11 cellular contexts compared by ENCODE assay signal in the genomic region with DNA sequence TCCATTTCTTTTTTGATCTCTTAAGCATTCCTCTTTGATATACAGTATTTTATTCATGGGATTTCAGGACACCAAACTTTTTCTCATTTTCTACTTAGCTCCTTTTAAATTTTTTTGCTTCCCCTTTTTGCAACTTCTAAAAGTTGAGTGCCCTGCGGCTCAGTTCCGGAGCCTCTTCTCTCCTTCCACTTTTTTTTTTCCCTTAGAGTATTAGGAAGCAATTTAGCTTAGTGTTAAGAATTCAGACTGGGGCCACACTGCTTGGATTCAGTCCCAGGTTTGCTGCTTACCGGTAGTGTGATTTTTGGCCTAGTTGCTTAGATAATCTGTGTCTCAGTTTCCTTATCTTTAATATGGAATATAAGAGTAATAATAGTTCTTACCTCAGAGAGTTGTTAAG. TPM values are rescaled to one million over a fixed set of nuclear protein-coding genes. Genes with fewer than 3 reads are reported as not detected.
DNase-seq lines count a peak whose midpoint lies in the region; TF ChIP-seq lines count a peak whose summit lies in the region.
"Had no signal": no experiment of that assay in that cellular context is flagged by ENCODE, and none has a peak within 500 bp of the region (broad histone marks: within the 10 kb centered on the region; RNA-seq: fewer than 3 reads in every experiment).

No MANE protein-coding gene starts in this region.

- no peaks in the 10 kb centered on the region for H3K27me3 ChIP-seq in ascending aorta
- no peaks in the 10 kb centered on the region for H3K27me3 ChIP-seq in neutrophil

- H3K27ac ChIP-seq in ascending aorta (peak overlapping the region; percentile 23 to 46), neutrophil (peak overlapping the region; percentile 89)
- H3K27ac ChIP-seq: 22Rv1 had no signal

- DNase-seq in SIG-M5 treated with dmso at 0.1 percent for 504 hours (lab: John Stamatoyannopoulos, UW; ENCODE audit: unreplicated experiment) (peak; percentile 71), SIG-M5 (lab: John Stamatoyannopoulos, UW) (no peak), MV-4-11 (lab: John Stamatoyannopoulos, UW) (peak; percentile 60), ascending aorta (ENCODE audit: low spot score in 2 of 2) (no peak), H4 (ENCODE audit: low spot score) (no peak), 8988T (no peak), DMS53 (lab: John Stamatoyannopoulos, UW) (no peak)
- DNase-seq: NCI-H1417 treated with DMSO at 0.1 percent for 48 hours, T-helper 9 cell had no signal

- H3K36me3 ChIP-seq in ascending aorta (no peaks in the 10 kb centered on the region), neutrophil (no peaks in the 10 kb centered on the region)

- TF ChIP-seq CTCF in ascending aorta (IDR thresholded peaks at IDR 0.05) (no peak), neutrophil (IDR thresholded peaks at IDR 0.05) (no peak)

- intact Hi-C loops in ascending aorta (cut with DNase I), result no loop called here

- H3K4me1 ChIP-seq in ascending aorta (peaks cover 3 to 48% of the 10 kb centered on the region in 2 donors), neutrophil (ENCODE audit: control insufficient read depth in 1 of 2, insufficient read depth in 1 of 2, low read depth in 1 of 2, low read length in 1 of 2) (peaks cover 52 to 57% of the 10 kb centered on the region in 2 experiments)

- H3K9me3 ChIP-seq in ascending aorta, result no peaks in the 10 kb centered on the region
- H3K9me3 ChIP-seq in neutrophil, result no peaks in the 10 kb centered on the region

- H3K4me3 ChIP-seq in ascending aorta (peak overlapping the region in 1 of 2 donors; percentile 30), neutrophil (ENCODE audit: low read depth in 1 of 2, low read length in 1 of 2) (peak overlapping the region; percentile 41 to 70)

RNA-seq across cellular contexts. Expression of a gene that starts 3.4 kb away (rescaled TPM):
- 1.5 TPM for total RNA-seq in ascending aorta
- 9.3 and 15.3 TPM in 2 replicates for total RNA-seq in H4 (2014; rRNA removed; shearing (Covaris generic))

RNA-seq across cellular contexts. Expression of a gene that starts 30.1 kb away (rescaled TPM):
- 41.6 TPM for total RNA-seq in ascending aorta
- 21.7 and 35.5 TPM in 2 replicates for total RNA-seq in H4 (2014; rRNA removed; shearing (Covaris generic))

Comparison
In these comparisons a context has a peak if more than half of its experiments do, and no peak if none do; other contexts are left out.
1. DNase-seq: peak in SIG-M5 treated with dmso at 0.1 percent for 504 hours (single experiment) and MV-4-11 (single experiment); none in SIG-M5 (single experiment), ascending aorta (0 of 2), H4 (single experiment), 8988T (single experiment) and DMS53 (single experiment).